8 cellular contexts compared by ENCODE assay signal in genomic region chr10:92641492-92641891, GRCh38.
"Had no signal": no experiment of that assay in that cellular context is flagged by ENCODE, and none has a peak within 500 bp of the region (broad histone marks: within the 10 kb centered on the region; RNA-seq: fewer than 3 reads in every experiment).

No MANE protein-coding gene starts in this region.

- H3K27ac Mint-ChIP-seq: GM23338, HFFc6, IgD-negative memory B cell had no signal

- H3K27ac ChIP-seq: HL-60 had no signal

- H3K27me3 Mint-ChIP-seq: IgD-negative memory B cell had no signal

- ATAC-seq: GM23338, HepG2 had no signal

- H3K9me3 Mint-ChIP-seq: GM23338, H9, HFFc6, IgD-negative memory B cell had no signal

- H3K4me3 ChIP-seq: GM23338 had no signal

- H3K4me3 Mint-ChIP-seq: GM23338, H9, HFFc6, IgD-negative memory B cell had no signal

- DNase-seq: H9, HCEC 1CT, HFFc6, KG1 had no signal
